In the genomic region with DNA sequence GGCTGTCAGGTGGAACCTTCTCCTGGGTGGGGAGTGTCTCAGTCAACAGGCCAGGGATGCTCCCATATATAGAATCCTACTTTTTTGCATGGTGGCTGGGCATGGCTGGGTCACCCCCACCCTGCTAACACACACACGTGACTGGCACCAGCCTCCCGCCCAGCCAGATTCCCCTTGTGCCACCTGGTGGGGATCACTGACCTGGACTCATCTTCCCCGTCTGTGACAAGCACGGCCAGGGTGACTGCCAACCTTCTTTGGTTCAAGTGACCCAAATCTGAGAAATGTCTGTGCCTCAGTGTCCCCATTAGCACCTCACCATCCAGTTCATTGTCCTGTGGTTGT, we compare ENCODE assay signal across 6 cellular contexts. TPM values are rescaled to one million over a fixed set of nuclear protein-coding genes. Genes with fewer than 3 reads are reported as not detected.
DNase-seq lines count a peak whose midpoint lies in the region; ATAC-seq and TF ChIP-seq lines count a peak whose summit lies in the region.

No MANE protein-coding gene starts in this region.

- peak overlapping the region; percentile 87 to 91 (median 88) for H3K27ac Mint-ChIP-seq in IgD-negative memory B cell
- H3K27ac Mint-ChIP-seq in natural killer cell: peak overlapping the region; percentile 97 to 100

- peak; percentile 7 to 15 (median 7) for ATAC-seq in natural killer cell

- intact Hi-C loops in natural killer cell (cut with micrococcal nuclease): loop anchor here (2.0 kb wide), 1 partner anchor 15 kb away; a partner anchor contains a TSS

- peak overlapping the region; percentile 71 for H3K4me3 ChIP-seq in astrocyte of the spinal cord (ENCODE audit: low read depth, low read length)

- H3K9me3 Mint-ChIP-seq in IgD-negative memory B cell (no peaks in the 10 kb centered on the region), natural killer cell (no peaks in the 10 kb centered on the region)

- H3K27me3 Mint-ChIP-seq in IgD-negative memory B cell: peaks cover 1% of the 10 kb centered on the region
- H3K27me3 Mint-ChIP-seq in natural killer cell (ENCODE audit: low read depth in 2 of 2): no peaks in the 10 kb centered on the region

- H3K4me1 Mint-ChIP-seq in IgD-negative memory B cell (peaks cover 18 to 30% (median 19%) of the 10 kb centered on the region in 3 donors), natural killer cell (peaks cover 34 to 47% of the 10 kb centered on the region in 2 donors)

- in situ Hi-C loops in astrocyte of the spinal cord (cut with HindIII; ENCODE audit: low sequenced_read_pairs): no loop called here
- in situ Hi-C loops in ACHN (cut with HindIII; ENCODE audit: low pct_ligation_motif_present, low pct_unique_long_range_greater_than_20kb, low sequenced_read_pairs): no loop called here

- no peak for DNase-seq in astrocyte of the spinal cord (ENCODE audit: low read depth, low spot score)
- no peak for DNase-seq in natural killer cell
- DNase-seq in midbrain (lab: John Stamatoyannopoulos, UW): no peak
- DNase-seq in SKM-1 treated with dmso at 0.1 percent for 144 hours (lab: John Stamatoyannopoulos, UW; ENCODE audit: unreplicated experiment): no peak
- no peak for DNase-seq in ACHN

- H3K36me3 Mint-ChIP-seq in IgD-negative memory B cell (no peaks in the 10 kb centered on the region), natural killer cell (no peaks in the 10 kb centered on the region)

- TF ChIP-seq CTCF in astrocyte of the spinal cord (IDR thresholded peaks at IDR 0.05; ENCODE audit: low read depth, low read length): no peak
- no peak for TF ChIP-seq CTCF in natural killer cell (IDR thresholded peaks at IDR 0.05)

- H3K4me3 Mint-ChIP-seq in IgD-negative memory B cell (peak overlapping the region; percentile 81 to 93 (median 86)), natural killer cell (peak overlapping the region; percentile 90)

RNA-seq across cellular contexts. Expression of a gene that starts 1.0 kb away (rescaled TPM):
- polyA plus RNA-seq in IgD-negative memory B cell: 52.6 TPM
- total RNA-seq in natural killer cell: 100 to 1,000 TPM; 323 to 351 (median 350) TPM

RNA-seq across cellular contexts. Expression of a gene that starts 15.0 kb away (rescaled TPM):
- 169 TPM for polyA plus RNA-seq in IgD-negative memory B cell
- total RNA-seq in natural killer cell: 100 to 1,000 TPM; 397 to 569 (median 557) TPM

RNA-seq across cellular contexts. Expression of a gene that starts 41.0 kb away (rescaled TPM):
- polyA plus RNA-seq in IgD-negative memory B cell: not detected
- total RNA-seq in natural killer cell: under 1 TPM in 2 of 3 donors, not detected in 1; 0.35 to 0.73 TPM

RNA-seq across cellular contexts. Expression of a gene that starts 52.9 kb away (rescaled TPM):
- polyA plus RNA-seq in IgD-negative memory B cell: 89.3 TPM
- total RNA-seq in natural killer cell: 1,000 to 10,000 TPM; 1,036 to 1,703 (median 1,382) TPM
